In the genomic region with DNA sequence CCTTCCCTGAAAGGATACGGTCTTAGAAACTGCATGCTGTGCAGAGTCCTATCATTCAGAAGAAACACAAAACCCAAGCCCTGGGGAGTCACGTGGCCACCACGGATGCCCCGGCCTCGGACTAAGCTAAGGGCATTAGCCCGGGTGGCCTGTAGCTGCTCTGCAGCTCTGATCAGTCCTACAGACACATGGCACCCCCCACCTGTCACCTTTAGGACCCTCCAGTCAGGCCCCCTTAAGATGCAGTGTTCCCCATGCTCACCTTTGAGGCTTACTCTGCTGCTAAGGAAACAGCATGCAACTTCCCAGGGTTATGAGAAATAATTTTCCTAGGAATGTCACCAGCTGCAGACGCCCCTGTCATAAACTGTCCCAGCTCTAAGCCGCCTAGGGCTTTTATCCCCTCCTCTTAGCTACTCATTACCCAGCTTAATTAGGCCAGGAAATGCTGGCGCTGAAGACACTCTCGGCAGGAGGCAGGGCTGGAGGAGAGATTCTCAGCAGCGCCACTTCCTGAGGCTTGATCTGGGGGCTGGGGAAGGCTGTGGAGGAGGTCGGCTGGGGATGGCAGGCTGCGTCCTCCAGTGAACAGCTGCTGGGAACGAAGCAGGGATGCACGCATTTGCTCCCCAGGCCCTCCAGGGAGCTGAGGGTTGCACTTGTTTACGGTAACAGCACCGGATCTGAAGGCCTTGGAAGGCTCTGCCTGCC, we compare ENCODE assay signal across 8 cellular contexts.
DNase-seq lines count a peak whose midpoint lies in the region; ATAC-seq lines count a peak whose summit lies in the region.

No MANE protein-coding gene starts in this region.

- H3K4me1 Mint-ChIP-seq in activated naive CD4-positive, alpha-beta T cell treated with anti-CD3 and anti-CD28 coated beads, Interleukin-2, amount 10 ng/mL, durations not matched to agents 7 days and 5 days, result peaks cover 33% of the 10 kb centered on the region

- peak; percentile 59 for DNase-seq in activated naive CD4-positive, alpha-beta T cell treated with anti-CD3 and anti-CD28 coated beads, Interleukin-2, amount 10 ng/mL, durations not matched to agents 7 days and 5 days
- DNase-seq in activated naive CD4-positive, alpha-beta T cell treated with anti-CD3 and anti-CD28 coated beads, Interleukin-2, amount 50 U/mL, for 16 hours, result no peak
- DNase-seq in NCI-H1105 (lab: John Stamatoyannopoulos, UW) (peak; percentile 77), cerebellar cortex (ENCODE audit: low spot score) (peak; percentile 63), putamen (ENCODE audit: low spot score) (peak; percentile 30), cortex of kidney (lab: John Stamatoyannopoulos, UW) (no peak)

- H3K27me3 Mint-ChIP-seq in activated naive CD4-positive, alpha-beta T cell treated with anti-CD3 and anti-CD28 coated beads, Interleukin-2, amount 10 ng/mL, durations not matched to agents 7 days and 5 days, result peaks cover 25% of the 10 kb centered on the region

- no peaks in the 10 kb centered on the region for H3K36me3 Mint-ChIP-seq in activated naive CD4-positive, alpha-beta T cell treated with anti-CD3 and anti-CD28 coated beads, Interleukin-2, amount 10 ng/mL, durations not matched to agents 7 days and 5 days

- H3K9me3 Mint-ChIP-seq in activated naive CD4-positive, alpha-beta T cell treated with anti-CD3 and anti-CD28 coated beads, Interleukin-2, amount 10 ng/mL, durations not matched to agents 7 days and 5 days, result no peaks in the 10 kb centered on the region

- H3K4me3 Mint-ChIP-seq in activated naive CD4-positive, alpha-beta T cell treated with anti-CD3 and anti-CD28 coated beads, Interleukin-2, amount 10 ng/mL, durations not matched to agents 7 days and 5 days, result no peak overlapping the region

- ATAC-seq in HG03039 (IDR thresholded peaks at IDR 0.05; ENCODE audit: unreplicated experiment), result no peak
- no peak for ATAC-seq in GM18870 (IDR thresholded peaks at IDR 0.05; ENCODE audit: unreplicated experiment)

- peak overlapping the region; percentile 72 for H3K27ac Mint-ChIP-seq in activated naive CD4-positive, alpha-beta T cell treated with anti-CD3 and anti-CD28 coated beads, Interleukin-2, amount 10 ng/mL, durations not matched to agents 7 days and 5 days

- CTCF ChIA-PET in activated naive CD4-positive, alpha-beta T cell treated with anti-CD3 and anti-CD28 coated beads, Interleukin-2, amount 10 ng/mL, durations not matched to agents 7 days and 5 days (lab: Charles Lee), result interaction anchor here (1.0 to 2.5 kb wide), 5 partner anchors 13 to 102 kb away, joined by 3 to 10 read pairs (median 3); no protein-coding TSS in a partner anchor

Comparison
In these comparisons a context has a peak if more than half of its experiments do, and no peak if none do; other contexts are left out.
1. DNase-seq: peak in activated naive CD4-positive, alpha-beta T cell treated with anti-CD3 and anti-CD28 coated beads, Interleukin-2, amount 10 ng/mL, durations not matched to agents 7 days and 5 days (single experiment), NCI-H1105 (single experiment), cerebellar cortex (single experiment) and putamen (single experiment); none in activated naive CD4-positive, alpha-beta T cell treated with anti-CD3 and anti-CD28 coated beads, Interleukin-2, amount 50 U/mL, for 16 hours (single experiment) and cortex of kidney (single experiment).